In genomic region chr9:4489562-4489918, GRCh38 we compare ENCODE assay signal across 1 cellular context.
TF ChIP-seq lines count a peak whose summit lies in the region.

No MANE protein-coding gene starts in this region.

TF ChIP-seq in HEK293, 187 proteins besides CTCF, POLR2A, EP300 and RAD21 (continued from another document):
- peak; percentile 54 for TF ChIP-seq ZNF335 (tag by site-specific recombination; conservative IDR thresholded peaks at IDR 0.05)
- peak; percentile 56 for TF ChIP-seq IKZF3 (tag by site-specific recombination; IDR thresholded peaks at IDR 0.05)
- no peak for TF ChIP-seq ZNF398 (tag by site-specific recombination; IDR thresholded peaks at IDR 0.05)
- no peak for TF ChIP-seq ZNF544 (tag by site-specific recombination; IDR thresholded peaks at IDR 0.05)
